In genomic region chr5:32202394-32202793, GRCh38 we compare ENCODE assay signal across 23 cellular contexts. TPM values are rescaled to one million over a fixed set of nuclear protein-coding genes. Genes with fewer than 3 reads are reported as not detected.
DNase-seq lines count a peak whose midpoint lies in the region; ATAC-seq and TF ChIP-seq lines count a peak whose summit lies in the region.
"Had no signal": no experiment of that assay in that cellular context is flagged by ENCODE, and none has a peak within 500 bp of the region (broad histone marks: within the 10 kb centered on the region; RNA-seq: fewer than 3 reads in every experiment).

No MANE protein-coding gene starts in this region.

- H3K9me3 ChIP-seq in adipocyte (ENCODE audit: control insufficient read depth, low read length) (no peaks in the 10 kb centered on the region), sigmoid colon (no peaks in the 10 kb centered on the region)
- H3K9me3 ChIP-seq: tibial nerve had no signal

- H3K27me3 ChIP-seq in adipocyte (replicated peaks; ENCODE audit: control insufficient read depth, insufficient read depth, low read length) = no peaks in the 10 kb centered on the region
- no peaks in the 10 kb centered on the region for H3K27me3 ChIP-seq in sigmoid colon
- H3K27me3 ChIP-seq: BLaER1 treated with 17β-estradiol and CSF1 and Interleukin-3, amounts not matched to agents 10 nM and 100 nM; foreskin keratinocyte; tibial nerve had no signal

- DNase-seq in AG20443 (ENCODE audit: low spot score) = peak; percentile 72
- DNase-seq in adipocyte (ENCODE audit: low read depth) = peak; percentile 71
- peak; percentile 37 to 72 for DNase-seq in foreskin fibroblast
- DNase-seq in sigmoid colon = no peak
- no peak for DNase-seq in activated T-cell treated with anti-CD3 and anti-CD28 coated beads, Interleukin-2, amount 50 U/mL, for 48 hours
- DNase-seq in hypothalamus (lab: John Stamatoyannopoulos, UW) = no peak
- no peak for DNase-seq in cortex of kidney (lab: John Stamatoyannopoulos, UW)
- DNase-seq: activated CD4-positive, alpha-beta T cell treated with anti-CD3 and anti-CD28 coated beads, Interleukin-2, amount 10 ng/mL, durations not matched to agents 24 days and 14 days; activated effector memory CD4-positive, alpha-beta T cell treated with anti-CD3 and anti-CD28 coated beads, Interleukin-2, amount 50 U/mL, for 16 hours; effector memory CD8-positive, alpha-beta T cell; foreskin keratinocyte; GDM1; NCI-H1436; NCI-H2171; OCI-M1; retina; SHP77 treated with DMSO at 0.1 percent for 48 hours; T-cell had no signal

- intact Hi-C loops in sigmoid colon (cut with DNase I) = no loop called here

- TF ChIP-seq CTCF in foreskin fibroblast (IDR thresholded peaks at IDR 0.05; ENCODE audit: low read depth, low read length) = no peak
- no peak for TF ChIP-seq CTCF in sigmoid colon (IDR thresholded peaks at IDR 0.05)

- H3K4me3 ChIP-seq in adipocyte (ENCODE audit: low read length) (no peak overlapping the region), foreskin fibroblast (ENCODE audit: low read depth in 1 of 2, low read length in 2 of 2) (no peak overlapping the region), sigmoid colon (no peak overlapping the region)
- H3K4me3 ChIP-seq: BLaER1 treated with 17β-estradiol and CSF1 and Interleukin-3, amounts not matched to agents 10 nM and 100 nM; HAP-1; tibial nerve had no signal

- H3K27ac ChIP-seq in sigmoid colon = peak overlapping the region in 3 of 4 donors; percentile 37 to 66 (median 52)
- H3K27ac ChIP-seq: foreskin keratinocyte had no signal

- no peaks in the 10 kb centered on the region for H3K36me3 ChIP-seq in adipocyte (ENCODE audit: control insufficient read depth, insufficient read depth, low read length, severe bottlenecking)
- no peaks in the 10 kb centered on the region for H3K36me3 ChIP-seq in sigmoid colon
- H3K36me3 ChIP-seq: BLaER1 treated with 17β-estradiol and CSF1 and Interleukin-3, amounts not matched to agents 10 nM and 100 nM; HAP-1; tibial nerve had no signal

- 86 to 93% methylated on average over 2 of the region's 2 CpGs for WGBS in sigmoid colon, 2 donors

- H3K9ac ChIP-seq in adipocyte (ENCODE audit: low read length) = peak overlapping the region; percentile 34
- H3K9ac ChIP-seq: BLaER1 treated with 17β-estradiol and CSF1 and Interleukin-3, amounts not matched to agents 10 nM and 100 nM had no signal

- no peak for ATAC-seq in GM19463 (IDR thresholded peaks at IDR 0.05; ENCODE audit: unreplicated experiment)
- ATAC-seq: effector memory CD8-positive, alpha-beta T cell; foreskin keratinocyte; stimulated activated memory B cell treated with anti-CD40 and anti-IgM and Interleukin-4, amounts not matched to agents 10 μg/mL and 1 μg/mL and 100 μg/mL, for 72 hours; T-cell had no signal

- no peak for TF ChIP-seq EP300 in sigmoid colon (IDR thresholded peaks at IDR 0.05)

- H3K4me1 ChIP-seq in adipocyte (ENCODE audit: control insufficient read depth, insufficient read depth, low read length) (peaks cover 32% of the 10 kb centered on the region), sigmoid colon (peaks cover 0 to 23% (median 16%) of the 10 kb centered on the region in 4 donors)
- H3K4me1 ChIP-seq: HAP-1 had no signal

- TF ChIP-seq POLR2A in sigmoid colon (IDR thresholded peaks at IDR 0.05) = no peak

RNA-seq across cellular contexts. Expression of gene GOLPH3, which starts 28.3 kb away (rescaled TPM):
- 100 to 1,000 TPM; 170 to 247 (median 192) TPM for total RNA-seq in sigmoid colon
- 100 to 1,000 TPM in 1 of 3 donors, 10 to 100 TPM in 2; 63.6 to 127 (median 94.3) TPM for polyA plus RNA-seq in sigmoid colon

Comparison
In these comparisons a context has a peak if more than half of its experiments do, and no peak if none do; other contexts are left out.
1. DNase-seq: peak in AG20443 (single experiment), adipocyte (single experiment) and foreskin fibroblast (2 of 2); none in sigmoid colon (single experiment), activated T-cell treated with anti-CD3 and anti-CD28 coated beads, Interleukin-2, amount 50 U/mL, for 48 hours (0 of 2), hypothalamus (0 of 51) and cortex of kidney (single experiment).